In genomic region chr1:117093091-117093534, GRCh38 we compare ENCODE assay signal across 8 cellular contexts. TPM values are rescaled to one million over a fixed set of nuclear protein-coding genes. Genes with fewer than 3 reads are reported as not detected.
DNase-seq lines count a peak whose midpoint lies in the region; ATAC-seq lines count a peak whose summit lies in the region.

No MANE protein-coding gene starts in this region.

- peak; percentile 97 for DNase-seq in LHCN-M2 (ENCODE audit: low read depth)
- DNase-seq in dedifferentiated amniotic fluid mesenchymal stem cell (ENCODE audit: extremely low spot score) = peak; percentile 98
- peak; percentile 9 for DNase-seq in midbrain (lab: John Stamatoyannopoulos, UW)
- DNase-seq in NOMO-1 (lab: John Stamatoyannopoulos, UW; ENCODE audit: unreplicated experiment in 2 of 2) = no peak

- peak overlapping the region; percentile 97 for H3K27ac ChIP-seq in ACC112 (ENCODE audit: low read depth, low read length)

- H3K27me3 ChIP-seq in ACC112 (ENCODE audit: insufficient read depth, low read length) = no peaks in the 10 kb centered on the region

- H3K36me3 ChIP-seq in ACC112 (ENCODE audit: insufficient read depth, low read length) = peaks cover 15% of the 10 kb centered on the region

- peaks cover 58% of the 10 kb centered on the region for H3K4me1 ChIP-seq in ACC112 (ENCODE audit: control insufficient read depth, insufficient read depth, low read length, unreplicated experiment)

- no peak overlapping the region for H2AFZ ChIP-seq in ACC112 (ENCODE audit: low read length, unreplicated experiment)

- peak overlapping the region; percentile 33; the same call in 1 of the 2 replicates for H3K4me3 ChIP-seq in ACC112 (ENCODE audit: low read depth, low read length)

- no peak for ATAC-seq in HG03342 (IDR thresholded peaks at IDR 0.05; ENCODE audit: unreplicated experiment)
- no peak for ATAC-seq in GM18520 (IDR thresholded peaks at IDR 0.05; ENCODE audit: unreplicated experiment)
- ATAC-seq in GM19324 (IDR thresholded peaks at IDR 0.05; ENCODE audit: low FRiP score, unreplicated experiment) = no peak

- no peaks in the 10 kb centered on the region for H3K79me2 ChIP-seq in ACC112 (ENCODE audit: control insufficient read depth, insufficient read depth, low read length, unreplicated experiment)

RNA-seq across cellular contexts. Expression of gene TRIM45, which starts 28.4 kb away (rescaled TPM):
- 1.9 and 2.6 TPM in 2 replicates for total RNA-seq in LHCN-M2 (2014; rRNA removed)
- 1.5 TPM for polyA plus RNA-seq in LHCN-M2 (2012)

RNA-seq across cellular contexts. Expression of gene TTF2, which starts 33.0 kb away (rescaled TPM):
- total RNA-seq in LHCN-M2 (2014; rRNA removed) = 22.8 and 26.2 TPM in 2 replicates
- polyA plus RNA-seq in LHCN-M2 (2012) = 9.2 TPM

Comparison
In these comparisons a context has a peak if more than half of its experiments do, and no peak if none do; other contexts are left out.
1. DNase-seq: peak in LHCN-M2 (single experiment), dedifferentiated amniotic fluid mesenchymal stem cell (single experiment) and midbrain (single experiment); none in NOMO-1 (0 of 2).